20 cellular contexts compared by ENCODE assay signal in the genomic region with DNA sequence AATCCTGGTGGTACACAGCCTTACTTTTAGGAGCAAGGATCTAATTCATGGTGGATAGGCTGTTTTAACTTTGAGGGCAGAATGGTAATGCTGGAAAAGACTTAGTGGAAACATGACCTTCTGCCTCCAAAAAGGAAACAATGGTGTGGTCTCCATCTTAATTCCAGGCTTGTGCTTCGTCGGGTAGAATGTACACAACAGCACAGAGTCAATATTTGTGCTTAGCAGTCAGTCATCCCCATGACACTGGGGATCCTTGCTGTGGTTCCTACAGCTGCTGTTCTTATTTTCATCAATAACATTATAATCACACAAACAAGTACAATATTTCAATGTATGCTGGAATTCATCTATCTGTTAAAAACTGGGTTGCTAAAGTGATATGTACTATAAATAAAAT.
DNase-seq lines count a peak whose midpoint lies in the region; TF ChIP-seq lines count a peak whose summit lies in the region.
"Had no signal": no experiment of that assay in that cellular context is flagged by ENCODE, and none has a peak within 500 bp of the region (broad histone marks: within the 10 kb centered on the region; RNA-seq: fewer than 3 reads in every experiment).

No MANE protein-coding gene starts in this region.

- H3K27ac ChIP-seq in WERI-Rb-1 = no peak overlapping the region
- H3K27ac ChIP-seq: A549; BLaER1 treated with 17β-estradiol and CSF1 and Interleukin-3, amounts not matched to agents 10 nM and 100 nM; Peyer's patch had no signal

- DNase-seq in NCI-H345 (lab: John Stamatoyannopoulos, UW) = peak; percentile 18
- DNase-seq in NCI-H345 treated with DMSO at 0.1 percent for 48 hours (lab: John Stamatoyannopoulos, UW; ENCODE audit: unreplicated experiment) = no peak
- peak; percentile 68 for DNase-seq in COR-L47 (lab: John Stamatoyannopoulos, UW)
- peak; percentile 46 for DNase-seq in NCI-H146 (lab: John Stamatoyannopoulos, UW)
- DNase-seq in SHP77 treated with DMSO at 0.1 percent for 48 hours (lab: John Stamatoyannopoulos, UW) = peak; percentile 9
- no peak for DNase-seq in activated effector memory CD4-positive, alpha-beta T cell treated with anti-CD3 and anti-CD28 coated beads, Interleukin-2, amount 50 U/mL, for 16 hours
- DNase-seq in WERI-Rb-1 = no peak
- DNase-seq: AML-193; Caco-2; CD4-positive, alpha-beta T cell; Karpas-422; NCI-H1092; NCI-H1436 treated with DMSO at 0.1 percent for 48 hours; NCI-H2107; NCI-H446 treated with DMSO at 0.1 percent for 48 hours; Peyer's patch; T-helper 17 cell; T1000 had no signal

- H3K36me3 ChIP-seq in WERI-Rb-1 = no peaks in the 10 kb centered on the region
- H3K36me3 ChIP-seq: BLaER1 treated with 17β-estradiol and CSF1 and Interleukin-3, amounts not matched to agents 10 nM and 100 nM; Peyer's patch had no signal

- H3K4me3 ChIP-seq in WERI-Rb-1 (ENCODE audit: low read depth, low read length) = no peak overlapping the region
- H3K4me3 ChIP-seq: A549; BLaER1 treated with 17β-estradiol and CSF1 and Interleukin-3, amounts not matched to agents 10 nM and 100 nM; Peyer's patch had no signal

- TF ChIP-seq CTCF in WERI-Rb-1 (IDR thresholded peaks at IDR 0.05; ENCODE audit: low read depth, low read length) = no peak

- no peaks in the 10 kb centered on the region for H3K9me3 ChIP-seq in WERI-Rb-1 (ENCODE audit: severe bottlenecking)
- H3K9me3 ChIP-seq: A549, Caco-2, Peyer's patch had no signal

- no peaks in the 10 kb centered on the region for H3K27me3 ChIP-seq in WERI-Rb-1 (ENCODE audit: insufficient read depth, low read depth, severe bottlenecking)
- H3K27me3 ChIP-seq: BLaER1 treated with 17β-estradiol and CSF1 and Interleukin-3, amounts not matched to agents 10 nM and 100 nM; Peyer's patch had no signal

Comparison
In these comparisons a context has a peak if more than half of its experiments do, and no peak if none do; other contexts are left out.
1. DNase-seq: peak in NCI-H345 (single experiment), COR-L47 (single experiment), NCI-H146 (single experiment) and SHP77 treated with DMSO at 0.1 percent for 48 hours (single experiment); none in NCI-H345 treated with DMSO at 0.1 percent for 48 hours (single experiment), activated effector memory CD4-positive, alpha-beta T cell treated with anti-CD3 and anti-CD28 coated beads, Interleukin-2, amount 50 U/mL, for 16 hours (single experiment) and WERI-Rb-1 (single experiment).